In the genomic region with DNA sequence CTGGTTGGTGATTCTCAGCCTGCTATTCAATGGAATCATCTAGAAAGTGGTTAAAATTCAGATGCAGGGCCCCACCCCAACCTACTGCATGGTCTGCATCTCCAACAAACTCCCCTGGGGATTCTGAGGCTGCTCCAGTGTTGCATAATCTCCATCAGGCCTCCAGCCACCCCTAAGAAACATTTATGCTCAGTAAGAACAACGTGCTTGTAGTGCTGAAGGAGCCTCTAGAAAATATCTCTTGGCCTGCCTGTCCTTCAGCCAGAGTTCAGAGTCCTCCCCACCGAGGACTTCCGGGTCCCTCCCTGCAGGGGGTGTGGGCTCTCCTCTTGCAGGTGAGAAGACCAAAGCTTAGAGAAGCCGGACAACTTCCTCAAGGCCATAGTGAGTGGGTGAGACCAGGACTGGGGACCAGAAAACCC, we compare ENCODE assay signal across 10 cellular contexts.
A peak's percentile ranks its signal among the peaks of the same experiment; 100 is the strongest.
DNase-seq lines count a peak whose midpoint lies in the region; ATAC-seq and TF ChIP-seq lines count a peak whose summit lies in the region.
"Had no signal": no experiment of that assay in that cellular context is flagged by ENCODE, and none has a peak within 500 bp of the region (broad histone marks: within the 10 kb centered on the region; RNA-seq: fewer than 3 reads in every experiment).

No MANE protein-coding gene starts in this region.

- H3K36me3 Mint-ChIP-seq in stimulated activated effector memory CD8-positive, alpha-beta T cell treated with anti-CD3 and anti-CD28 coated beads, Interleukin-12 subunit alpha, Interleukin-12 subunit beta, amount 100 ng/mL, for 72 hours, result no peaks in the 10 kb centered on the region
- H3K36me3 Mint-ChIP-seq: brain had no signal

- H3K27me3 ChIP-seq in Peyer's patch, result no peaks in the 10 kb centered on the region
- H3K27me3 ChIP-seq in gastrocnemius medialis, result no peaks in the 10 kb centered on the region
- H3K27me3 ChIP-seq in BE2C, result no peaks in the 10 kb centered on the region

- peaks cover 0 to 3% (median 0%) of the 10 kb centered on the region in 4 donors for H3K9me3 ChIP-seq in Peyer's patch
- H3K9me3 ChIP-seq in gastrocnemius medialis, result no peaks in the 10 kb centered on the region
- H3K9me3 ChIP-seq in BE2C, result no peaks in the 10 kb centered on the region

- no peak for TF ChIP-seq POLR2A in Peyer's patch (IDR thresholded peaks at IDR 0.05)
- TF ChIP-seq POLR2A in gastrocnemius medialis (IDR thresholded peaks at IDR 0.05), result no peak

- H3K4me1 Mint-ChIP-seq in stimulated activated effector memory CD8-positive, alpha-beta T cell treated with anti-CD3 and anti-CD28 coated beads, Interleukin-12 subunit alpha, Interleukin-12 subunit beta, amount 100 ng/mL, for 72 hours, result peaks cover 25% of the 10 kb centered on the region

- peak in 1 of 2 donors; percentile 29 for ATAC-seq in gastrocnemius medialis
- ATAC-seq in stimulated activated effector memory CD8-positive, alpha-beta T cell treated with anti-CD3 and anti-CD28 coated beads, Interleukin-12 subunit alpha, Interleukin-12 subunit beta, amount 100 ng/mL, for 72 hours, result no peak

- in situ Hi-C loops in gastrocnemius medialis (cut with MboI; ENCODE audit: low sequenced_read_pairs in 4 of 4), result loop anchor here in 3 of 4 donors (25.0 kb wide), 1 partner anchor 283 kb away; no protein-coding TSS in a partner anchor

- H3K4me1 ChIP-seq in Peyer's patch (peaks cover 7 to 63% (median 13%) of the 10 kb centered on the region in 4 donors), gastrocnemius medialis (peaks cover 14 to 17% of the 10 kb centered on the region in 2 donors), BE2C (peaks cover 23% of the 10 kb centered on the region)

- DNase-seq in GM04504 (ENCODE audit: low read depth) (peak; percentile 40), Peyer's patch (peak in 2 of 3 donors; percentile 83 to 87), fibroblast of pulmonary artery (ENCODE audit: low read depth) (peak; percentile 77), gastrocnemius medialis (peak in 1 of 2 donors; percentile 18), NCI-H1092 treated with DMSO at 0.1 percent for 48 hours (lab: John Stamatoyannopoulos, UW) (no peak), A172 (ENCODE audit: low spot score) (no peak), BE2C (no peak)
- DNase-seq in stimulated activated effector memory CD8-positive, alpha-beta T cell treated with anti-CD3 and anti-CD28 coated beads, Interleukin-12 subunit alpha, Interleukin-12 subunit beta, amount 100 ng/mL, for 72 hours (ENCODE audit: low spot score in 2 of 2), result no peak
- DNase-seq: activated CD8-positive, alpha-beta T cell treated with anti-CD3 and anti-CD28 coated beads, Interleukin-2, amount 10 ng/mL, durations not matched to agents 7 days and 5 days had no signal

- TF ChIP-seq CTCF in Peyer's patch (IDR thresholded peaks at IDR 0.05) (no peak), fibroblast of pulmonary artery (IDR thresholded peaks at IDR 0.05; ENCODE audit: low read length, missing control alignments) (no peak), gastrocnemius medialis (IDR thresholded peaks at IDR 0.05 in 4 of 5, conservative IDR thresholded peaks at IDR 0.05 in 1 of 5) (no peak), BE2C (IDR thresholded peaks at IDR 0.05; ENCODE audit: low read depth, low read length) (no peak)

- intact Hi-C loops in gastrocnemius medialis (cut with DNase I; ENCODE audit: low total_unique reads), result no loop called here

- H3K9me3 Mint-ChIP-seq in stimulated activated effector memory CD8-positive, alpha-beta T cell treated with anti-CD3 and anti-CD28 coated beads, Interleukin-12 subunit alpha, Interleukin-12 subunit beta, amount 100 ng/mL, for 72 hours, result no peaks in the 10 kb centered on the region
- H3K9me3 Mint-ChIP-seq: brain had no signal

- H3K4me3 ChIP-seq in Peyer's patch (no peak overlapping the region), fibroblast of pulmonary artery (replicated peaks; ENCODE audit: low read depth, low read length) (no peak overlapping the region), gastrocnemius medialis (no peak overlapping the region), BE2C (ENCODE audit: low read depth, low read length) (no peak overlapping the region)

- peak overlapping the region in 3 of 4 donors; percentile 59 to 87 (median 73) for H3K27ac ChIP-seq in Peyer's patch
- H3K27ac ChIP-seq in gastrocnemius medialis, result peak overlapping the region in 3 of 4 donors; percentile 16 to 55 (median 25)

- H3K36me3 ChIP-seq in Peyer's patch (no peaks in the 10 kb centered on the region), gastrocnemius medialis (no peaks in the 10 kb centered on the region), BE2C (no peaks in the 10 kb centered on the region)

- H3K27ac Mint-ChIP-seq in stimulated activated effector memory CD8-positive, alpha-beta T cell treated with anti-CD3 and anti-CD28 coated beads, Interleukin-12 subunit alpha, Interleukin-12 subunit beta, amount 100 ng/mL, for 72 hours, result no peak overlapping the region

- H3K4me3 Mint-ChIP-seq in stimulated activated effector memory CD8-positive, alpha-beta T cell treated with anti-CD3 and anti-CD28 coated beads, Interleukin-12 subunit alpha, Interleukin-12 subunit beta, amount 100 ng/mL, for 72 hours, result no peak overlapping the region

Comparison
In these comparisons a context has a peak if more than half of its experiments do, and no peak if none do; other contexts are left out.
1. DNase-seq: peak in GM04504 (single experiment), Peyer's patch (2 of 3) and fibroblast of pulmonary artery (single experiment); none in NCI-H1092 treated with DMSO at 0.1 percent for 48 hours (single experiment), A172 (single experiment), stimulated activated effector memory CD8-positive, alpha-beta T cell treated with anti-CD3 and anti-CD28 coated beads, Interleukin-12 subunit alpha, Interleukin-12 subunit beta, amount 100 ng/mL, for 72 hours (0 of 2) and BE2C (single experiment).